Comparison of ENCODE assay signal across 10 cellular contexts in the genomic region with DNA sequence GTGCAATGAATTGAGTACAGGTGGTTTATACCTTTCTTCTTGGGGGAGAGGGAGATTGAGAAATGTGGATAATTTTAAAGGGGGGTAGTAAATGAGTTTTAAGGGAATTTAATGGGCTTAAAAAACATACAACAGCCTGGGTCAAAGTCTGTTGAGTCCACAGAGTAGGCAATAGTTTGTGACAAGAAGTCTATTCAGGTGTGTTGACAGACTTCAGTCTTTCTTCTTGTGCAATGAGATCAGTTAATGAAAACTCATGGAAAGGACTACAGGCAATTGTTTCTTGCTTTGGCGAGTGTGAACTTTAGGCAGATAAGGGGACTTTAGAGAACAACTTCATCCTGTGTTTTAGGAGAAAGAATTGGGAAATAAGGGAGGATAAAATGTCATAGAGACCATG.
"Had no signal": no experiment of that assay in that cellular context is flagged by ENCODE, and none has a peak within 500 bp of the region (broad histone marks: within the 10 kb centered on the region; RNA-seq: fewer than 3 reads in every experiment).

No MANE protein-coding gene starts in this region.

- H3K4me3 ChIP-seq: GM23248, GM23338, HAP-1 had no signal

- H3K36me3 ChIP-seq: HAP-1 had no signal

- H3K9me3 ChIP-seq: HAP-1 had no signal

- DNase-seq: GM23248, GOT3, H7, H9, HCEC 1CT, HFFc6 had no signal

- H3K9ac ChIP-seq: GM23248 had no signal

- H2AFZ ChIP-seq: GM23248, GM23338 had no signal

- H3K27ac ChIP-seq: GM23248 had no signal

- FAIRE-seq: H1 had no signal

- H3K4me1 ChIP-seq: HAP-1 had no signal

- ATAC-seq: GM23338, HCT116 had no signal

- H3K4me2 ChIP-seq: GM23338 had no signal
